ENCODE assay signal across 27 cellular contexts in the genomic region with DNA sequence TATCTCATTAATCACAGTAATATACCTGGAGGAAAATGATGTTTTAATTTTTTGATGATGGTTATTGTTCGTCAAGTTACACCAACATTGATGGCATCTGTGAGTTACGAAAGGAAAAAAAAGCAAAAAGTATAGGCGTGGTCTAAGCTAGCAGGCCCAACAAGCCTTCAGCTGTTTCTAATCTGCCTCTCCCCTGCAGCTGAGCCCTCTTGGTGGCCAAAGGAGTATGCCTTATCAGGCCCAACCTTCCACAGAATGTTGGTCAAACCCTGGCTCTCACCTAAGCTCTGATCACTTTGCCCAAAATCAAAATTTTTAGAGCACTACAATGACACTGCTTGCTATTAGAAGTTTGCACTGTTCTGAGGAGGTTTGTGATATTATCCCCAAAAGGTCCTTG. TPM values are rescaled to one million over a fixed set of nuclear protein-coding genes. Genes with fewer than 3 reads are reported as not detected.
"Had no signal": no experiment of that assay in that cellular context is flagged by ENCODE, and none has a peak within 500 bp of the region (broad histone marks: within the 10 kb centered on the region; RNA-seq: fewer than 3 reads in every experiment).

No MANE protein-coding gene starts in this region.

- H3K27ac Mint-ChIP-seq: mesothelial cell of epicardium; naive thymus-derived CD4-positive, alpha-beta T cell; natural killer cell treated with Interleukin-12 subunit alpha and Interleukin-12 subunit beta and Interleukin-15 and Interleukin-18, amount 100 ng/mL, for 72 hours; progenitor cell of endocrine pancreas; stimulated activated naive CD8-positive, alpha-beta T cell treated with anti-CD3 and anti-CD28 coated beads, Interleukin-15, Interleukin-2, amounts not matched to agents 100 ng/mL and 50 ng/mL, for 24 hours had no signal

- ATAC-seq: naive thymus-derived CD4-positive, alpha-beta T cell; natural killer cell treated with Interleukin-12 subunit alpha and Interleukin-12 subunit beta and Interleukin-15 and Interleukin-18, amount 100 ng/mL, for 72 hours; right lobe of liver; upper lobe of right lung had no signal

- DNase-seq: hypothalamus; islet precursor cell; left ventricle myocardium inferior; mesendoderm; naive thymus-derived CD4-positive, alpha-beta T cell; ovary; right lobe of liver; stimulated activated CD4-positive, alpha-beta T cell treated with anti-CD3 and anti-CD28 coated beads, Interleukin-12 subunit alpha, Interleukin-12 subunit beta, amount 100 ng/mL, for 4 hours; stimulated activated CD4-positive, alpha-beta T cell treated with anti-CD3 and anti-CD28 coated beads, Interleukin-15, amount 100 ng/mL, for 24 hours; stimulated activated CD4-positive, alpha-beta T cell treated with anti-CD3 and anti-CD28 coated beads, Interleukin-2, amount 100 ng/mL, for 24 hours; stimulated activated CD4-positive, alpha-beta T cell treated with anti-CD3 and anti-CD28 coated beads, Interleukin-4, amount 100 ng/mL, for 1 hour; stimulated activated naive CD4-positive, alpha-beta T cell; tibial artery; trophoblast cell; upper lobe of right lung had no signal

- H3K9me3 Mint-ChIP-seq: mesothelial cell of epicardium; naive thymus-derived CD4-positive, alpha-beta T cell; natural killer cell treated with Interleukin-12 subunit alpha and Interleukin-12 subunit beta and Interleukin-15 and Interleukin-18, amount 100 ng/mL, for 72 hours; stimulated activated naive CD8-positive, alpha-beta T cell treated with anti-CD3 and anti-CD28 coated beads, Interleukin-15, Interleukin-2, amounts not matched to agents 100 ng/mL and 50 ng/mL, for 24 hours had no signal

- H3K4me3 Mint-ChIP-seq: mesothelial cell of epicardium; naive thymus-derived CD4-positive, alpha-beta T cell; natural killer cell treated with Interleukin-12 subunit alpha and Interleukin-12 subunit beta and Interleukin-15 and Interleukin-18, amount 100 ng/mL, for 72 hours; stimulated activated naive CD8-positive, alpha-beta T cell treated with anti-CD3 and anti-CD28 coated beads, Interleukin-15, Interleukin-2, amounts not matched to agents 100 ng/mL and 50 ng/mL, for 24 hours had no signal

- H3K36me3 Mint-ChIP-seq: mesothelial cell of epicardium; natural killer cell treated with Interleukin-12 subunit alpha and Interleukin-12 subunit beta and Interleukin-15 and Interleukin-18, amount 100 ng/mL, for 72 hours had no signal

RNA-seq across cellular contexts. Expression of a gene that starts 4.9 kb away (rescaled TPM):
- total RNA-seq: kidney epithelial cell; lung; mesothelial cell of epicardium; mononuclear cell; natural killer cell treated with Interleukin-12 subunit alpha and Interleukin-12 subunit beta and Interleukin-15 and Interleukin-18, amount 100 ng/mL, for 72 hours; omental fat pad; ovary; progenitor cell of endocrine pancreas; pulmonary artery endothelial cell; renal cortical epithelial cell; subcutaneous adipose tissue; thoracic aorta; upper lobe of right lung had no signal
